Comparison of ENCODE assay signal across 16 cellular contexts in genomic region chr9:127826253-127826913, GRCh38. TPM values are rescaled to one million over a fixed set of nuclear protein-coding genes. Genes with fewer than 3 reads are reported as not detected.
DNase-seq lines count a peak whose midpoint lies in the region; ATAC-seq and TF ChIP-seq lines count a peak whose summit lies in the region.
"Had no signal": no experiment of that assay in that cellular context is flagged by ENCODE, and none has a peak within 500 bp of the region (broad histone marks: within the 10 kb centered on the region; RNA-seq: fewer than 3 reads in every experiment).

No MANE protein-coding gene starts in this region.

- no peak for TF ChIP-seq POLR2A in uterus (IDR thresholded peaks at IDR 0.05)

- no peaks in the 10 kb centered on the region for H3K9me3 ChIP-seq in right atrium auricular region
- no peaks in the 10 kb centered on the region for H3K9me3 ChIP-seq in lower lobe of right lung
- no peaks in the 10 kb centered on the region for H3K9me3 ChIP-seq in uterus

- H3K36me3 ChIP-seq in right atrium auricular region (peaks cover 44% of the 10 kb centered on the region), lower lobe of right lung (peaks cover 72% of the 10 kb centered on the region), uterus (no peaks in the 10 kb centered on the region)

- H3K4me1 ChIP-seq in right atrium auricular region (peaks cover 0 to 51% of the 10 kb centered on the region in 2 donors), lower lobe of right lung (peaks cover 55% of the 10 kb centered on the region), uterus (peaks cover 16 to 17% of the 10 kb centered on the region in 2 donors)

- H3K27ac ChIP-seq in right atrium auricular region (peak overlapping the region; percentile 1 to 85), lower lobe of right lung (peak overlapping the region; percentile 83), uterus (peak overlapping the region; percentile 88 to 96)
- H3K27ac ChIP-seq: HL-60 had no signal

- TF ChIP-seq CTCF in right atrium auricular region (IDR thresholded peaks at IDR 0.05), result no peak
- TF ChIP-seq CTCF in lower lobe of right lung (IDR thresholded peaks at IDR 0.05), result no peak
- TF ChIP-seq CTCF in uterus (IDR thresholded peaks at IDR 0.05), result no peak

- H3K4me3 ChIP-seq in right atrium auricular region (no peak overlapping the region), lower lobe of right lung (no peak overlapping the region), uterus (no peak overlapping the region)

- ATAC-seq in left ventricle myocardium superior, result no peak
- ATAC-seq in lower lobe of right lung, result no peak
- no peak for ATAC-seq in GM19452 (IDR thresholded peaks at IDR 0.05; ENCODE audit: unreplicated experiment)
- ATAC-seq: sciatic nerve, T-helper 17 cell had no signal

- intact Hi-C loops in left ventricle myocardium superior (cut with micrococcal nuclease) (no loop called here), lower lobe of right lung (cut with DNase I) (no loop called here), uterus (cut with DNase I; ENCODE audit: low total_unique reads) (no loop called here)

- H3K27me3 ChIP-seq in right atrium auricular region, result no peaks in the 10 kb centered on the region
- no peaks in the 10 kb centered on the region for H3K27me3 ChIP-seq in lower lobe of right lung (ENCODE audit: low read depth)
- H3K27me3 ChIP-seq in uterus, result no peaks in the 10 kb centered on the region

- no peak for DNase-seq in right atrium auricular region (ENCODE audit: low spot score)
- DNase-seq in left ventricle myocardium superior, result no peak
- no peak for DNase-seq in lower lobe of right lung
- no peak for DNase-seq in uterus
- no peak for DNase-seq in NCI-H1436 (lab: John Stamatoyannopoulos, UW)
- DNase-seq: activated CD8-positive, alpha-beta memory T cell treated with anti-CD3 and anti-CD28 coated beads, Interleukin-2, amount 50 U/mL, for 4 hours; activated naive CD4-positive, alpha-beta T cell treated with anti-CD3 and anti-CD28 coated beads for 36 hours; cortex of kidney; DMS79 treated with DMSO at 0.1 percent for 48 hours; KG1; NCI-H1105; stimulated activated CD4-positive, alpha-beta T cell treated with anti-CD3 and anti-CD28 coated beads, Interleukin-2, amount 100 ng/mL, for 24 hours; T-helper 17 cell had no signal

RNA-seq across cellular contexts. Expression of gene FPGS, which starts 23.7 kb away (rescaled TPM):
- total RNA-seq in right atrium auricular region (10 to 100 TPM; 43.9 to 47.0 TPM), left ventricle myocardium superior (31.9 TPM), lower lobe of right lung (55.4 TPM), uterus (100 to 1,000 TPM in 1 of 4 donors, 10 to 100 TPM in 3; 11.5 to 128 (median 46.6) TPM)

RNA-seq across cellular contexts. Expression of gene ENG, which starts 28.1 kb away (rescaled TPM):
- total RNA-seq in right atrium auricular region, result 100 to 1,000 TPM; 142 to 511 TPM
- 134 TPM for total RNA-seq in left ventricle myocardium superior
- 323 TPM for total RNA-seq in lower lobe of right lung
- total RNA-seq in uterus, result 100 to 1,000 TPM in 1 of 4 donors, 10 to 100 TPM in 3; 14.0 to 256 (median 50.3) TPM

RNA-seq across cellular contexts. Expression of gene CDK9, which starts 40.5 kb away (rescaled TPM):
- total RNA-seq in right atrium auricular region (10 to 100 TPM; 37.2 to 53.3 TPM), left ventricle myocardium superior (48.4 TPM), lower lobe of right lung (96.2 TPM), uterus (100 to 1,000 TPM in 1 of 4 donors, 10 to 100 TPM in 3; 30.0 to 175 (median 77.4) TPM)

RNA-seq across cellular contexts. Expression of gene SH2D3C, which starts 47.9 kb away (rescaled TPM):
- total RNA-seq in right atrium auricular region, result 10 to 100 TPM; 11.5 to 16.5 TPM
- total RNA-seq in left ventricle myocardium superior, result 18.3 TPM
- total RNA-seq in lower lobe of right lung, result 59.4 TPM
- 10 to 100 TPM in 3 of 4 donors, 1 to 10 TPM in 1; 3.6 to 38.1 (median 19.8) TPM for total RNA-seq in uterus

RNA-seq across cellular contexts. Expression of gene AK1, which starts 51.1 kb away (rescaled TPM):
- total RNA-seq in right atrium auricular region (100 to 1,000 TPM; 263 to 398 TPM), left ventricle myocardium superior (853 TPM), lower lobe of right lung (185 TPM), uterus (10 to 100 TPM in 2 of 4 donors, 1 to 10 TPM in 2; 6.1 to 54.3 (median 15.7) TPM)
